8 cellular contexts compared by ENCODE assay signal in the genomic region with DNA sequence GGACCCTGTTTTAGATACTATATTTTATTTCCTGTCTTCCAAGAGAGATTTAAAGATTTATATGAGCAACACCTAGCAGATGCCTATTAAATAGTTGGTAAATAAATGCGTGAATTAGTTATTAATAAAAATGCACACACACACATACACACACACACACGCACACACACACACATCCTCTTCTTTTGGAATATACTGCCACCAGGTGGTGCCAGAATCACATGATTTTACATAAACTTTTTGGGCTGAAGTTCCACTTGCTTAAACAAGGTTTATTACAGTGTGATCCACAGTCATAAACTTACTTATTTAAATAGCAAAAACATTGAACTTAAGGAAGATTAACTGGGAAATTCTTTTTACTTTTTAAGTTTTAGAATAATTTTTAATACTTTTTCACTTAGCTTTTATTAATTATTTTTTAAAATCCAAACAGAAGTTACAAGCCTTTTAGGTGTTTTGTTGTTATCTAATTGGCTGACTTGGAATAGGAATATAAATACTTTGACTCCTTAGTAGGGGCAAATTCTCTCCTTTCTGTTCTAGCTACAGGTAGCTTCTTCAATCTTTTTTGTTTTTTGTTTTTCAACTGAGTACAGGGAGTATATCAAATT. TPM values are rescaled to one million over a fixed set of nuclear protein-coding genes. Genes with fewer than 3 reads are reported as not detected.
DNase-seq lines count a peak whose midpoint lies in the region; ATAC-seq lines count a peak whose summit lies in the region.

No MANE protein-coding gene starts in this region.

- DNase-seq in COLO829 (ENCODE audit: low spot score): peak; percentile 29
- peak; percentile 33 for DNase-seq in NCI-H774 (lab: John Stamatoyannopoulos, UW)
- DNase-seq in activated T-cell treated with anti-CD3 and anti-CD28 coated beads, Interleukin-2, amount 50 U/mL, for 48 hours: peak; percentile 39 to 44
- DNase-seq in foreskin melanocyte: peak; percentile 57
- DNase-seq in sciatic nerve (ENCODE audit: low spot score): no peak

- intact Hi-C loops in sciatic nerve (cut with DNase I): no loop called here

- ATAC-seq in GM21723 (IDR thresholded peaks at IDR 0.05; ENCODE audit: unreplicated experiment): peak; percentile 49
- ATAC-seq in sciatic nerve: peak; percentile 59
- no peak for ATAC-seq in HG03039 (IDR thresholded peaks at IDR 0.05; ENCODE audit: unreplicated experiment)
- ATAC-seq in GM18858 (IDR thresholded peaks at IDR 0.05; ENCODE audit: unreplicated experiment): no peak

RNA-seq across cellular contexts. Expression of a gene that starts 17.5 kb away (rescaled TPM):
- total RNA-seq in sciatic nerve: 30.4 TPM

RNA-seq across cellular contexts. Expression of a gene that starts 20.7 kb away (rescaled TPM):
- total RNA-seq in sciatic nerve: 31.9 TPM

Comparison
In these comparisons a context has a peak if more than half of its experiments do, and no peak if none do; other contexts are left out.
1. ATAC-seq: peak in GM21723 (single experiment) and sciatic nerve (single experiment); none in HG03039 (single experiment) and GM18858 (single experiment).